Comparison of ENCODE assay signal across 8 cellular contexts in genomic region chr5:138542956-138543729, GRCh38. TPM values are rescaled to one million over a fixed set of nuclear protein-coding genes. Genes with fewer than 3 reads are reported as not detected.
DNase-seq lines count a peak whose midpoint lies in the region; ATAC-seq and TF ChIP-seq lines count a peak whose summit lies in the region.

Gene ETF1, minus strand, starts transcription at chr5:138543236. Its CDS starts 318 bp downstream, at chr5:138542918.

- peaks cover 79% of the 10 kb centered on the region for H3K4me1 ChIP-seq in suprapubic skin

- H3K36me3 ChIP-seq in GM06990 (ENCODE audit: control insufficient read depth, insufficient read depth, low read length): 0 out of 2 replicates have a peak, but pooled peaks cover 1% of the 10 kb centered on the region
- no peaks in the 10 kb centered on the region for H3K36me3 ChIP-seq in suprapubic skin

- peak within 1 kb of the TSS; percentile 100 for H3K4me3 Mint-ChIP-seq in activated naive CD4-positive, alpha-beta T cell treated with anti-CD3 and anti-CD28 coated beads, Interleukin-2, amount 50 U/mL, for 24 hours

- DNase-seq in GM06990 (ENCODE audit: extremely low read depth, insufficient read length): peak; percentile 99
- peak; percentile 97 for DNase-seq in NCI-H1092 (lab: John Stamatoyannopoulos, UW)
- peak; percentile 99 for DNase-seq in germinal center (ENCODE audit: low spot score)
- peak; percentile 91 to 100 (median 100) for DNase-seq in nucleus accumbens (lab: John Stamatoyannopoulos, UW)
- DNase-seq in suprapubic skin (ENCODE audit: low spot score in 2 of 2): peak; percentile 100

- H3K27ac ChIP-seq in suprapubic skin: peak within 1 kb of the TSS; percentile 100

- peak within 1 kb of the TSS; percentile 99 for H3K4me3 ChIP-seq in GM06990 (replicated peaks; ENCODE audit: low read depth, low read length)
- peak within 1 kb of the TSS; percentile 98 for H3K4me3 ChIP-seq in suprapubic skin

- H3K4me1 Mint-ChIP-seq in activated naive CD4-positive, alpha-beta T cell treated with anti-CD3 and anti-CD28 coated beads, Interleukin-2, amount 50 U/mL, for 24 hours: peaks cover 78% of the 10 kb centered on the region

- TF ChIP-seq POLR2A in suprapubic skin (IDR thresholded peaks at IDR 0.05): peak; percentile 97 to 99

- H3K27ac Mint-ChIP-seq in activated naive CD4-positive, alpha-beta T cell treated with anti-CD3 and anti-CD28 coated beads, Interleukin-2, amount 50 U/mL, for 24 hours: peak within 1 kb of the TSS; percentile 100

- no peaks in the 10 kb centered on the region for H3K27me3 ChIP-seq in GM06990 (replicated peaks; ENCODE audit: control insufficient read depth, insufficient read depth, low read length)
- H3K27me3 ChIP-seq in suprapubic skin: no peaks in the 10 kb centered on the region

- no peaks in the 10 kb centered on the region for H3K9me3 Mint-ChIP-seq in activated naive CD4-positive, alpha-beta T cell treated with anti-CD3 and anti-CD28 coated beads, Interleukin-2, amount 50 U/mL, for 24 hours

- WGBS in suprapubic skin: 5% methylated on average over 4 of the region's 70 CpGs

- no peaks in the 10 kb centered on the region for H3K27me3 Mint-ChIP-seq in activated naive CD4-positive, alpha-beta T cell treated with anti-CD3 and anti-CD28 coated beads, Interleukin-2, amount 50 U/mL, for 24 hours

- ATAC-seq in HG02588 (IDR thresholded peaks at IDR 0.05; ENCODE audit: unreplicated experiment) (peak; percentile 90), SK-N-SH treated with all-trans-retinoic acid at 6 μM for 48 hours (peak; percentile 90)

- TF ChIP-seq CTCF in GM06990 (IDR thresholded peaks at IDR 0.05; ENCODE audit: insufficient read depth, low read length, poor library complexity, severe bottlenecking) (no peak), suprapubic skin (IDR thresholded peaks at IDR 0.05) (no peak)

- peaks cover 16% of the 10 kb centered on the region for H3K36me3 Mint-ChIP-seq in activated naive CD4-positive, alpha-beta T cell treated with anti-CD3 and anti-CD28 coated beads, Interleukin-2, amount 50 U/mL, for 24 hours

- peak; percentile 38 for TF ChIP-seq EP300 in suprapubic skin (IDR thresholded peaks at IDR 0.05)

- H3K9me3 ChIP-seq in suprapubic skin: no peaks in the 10 kb centered on the region

TF ChIP-seq in SK-N-SH treated with all-trans-retinoic acid at 6 μM for 48 hours, 23 proteins besides CTCF, POLR2A, EP300 and RAD21:
- TF ChIP-seq ARNTL (CRISPR knock-in tag; IDR thresholded peaks at IDR 0.05; ENCODE audit: borderline replicate concordance, low read depth): no peak
- TF ChIP-seq ZFP3 (CRISPR knock-in tag; IDR thresholded peaks at IDR 0.05): no peak
- no peak for TF ChIP-seq ZNF70 (CRISPR knock-in tag; IDR thresholded peaks at IDR 0.05)
- TF ChIP-seq OSR1 (CRISPR knock-in tag; IDR thresholded peaks at IDR 0.05): no peak
- no peak for TF ChIP-seq RARB (CRISPR knock-in tag; IDR thresholded peaks at IDR 0.05)

RNA-seq across cellular contexts. Expression of gene ETF1, which starts in this region (rescaled TPM):
- 10 to 100 TPM; 71.2 to 99.9 (median 87.7) TPM for total RNA-seq in suprapubic skin

Comparison
In these comparisons a context has a peak if more than half of its experiments do, and no peak if none do; other contexts are left out.
1. Peak in every context shown above with its lines: DNase-seq, ATAC-seq, H3K4me3 ChIP-seq and H3K27ac ChIP-seq.